In genomic region chr1:4868521-4868920, GRCh38 we compare ENCODE assay signal across 31 cellular contexts.
"Had no signal": no experiment of that assay in that cellular context is flagged by ENCODE, and none has a peak within 500 bp of the region (broad histone marks: within the 10 kb centered on the region; RNA-seq: fewer than 3 reads in every experiment).

No MANE protein-coding gene starts in this region.

- H3K9me3 ChIP-seq: adrenal gland, body of pancreas had no signal

- H3K27me3 ChIP-seq: adrenal gland, body of pancreas, brain microvascular endothelial cell, breast epithelium had no signal

- H3K36me3 ChIP-seq: adrenal gland, brain microvascular endothelial cell, breast epithelium had no signal

- H3K27ac ChIP-seq: adrenal gland, body of pancreas, brain microvascular endothelial cell, breast epithelium, VCaP had no signal

- H3K4me3 ChIP-seq: adrenal gland, body of pancreas, breast epithelium had no signal

- ATAC-seq: activated CD8-positive, alpha-beta T cell treated with anti-CD3 and anti-CD28 coated beads for 36 hours; activated naive CD4-positive, alpha-beta T cell treated with anti-CD3 and anti-CD28 coated beads, Interleukin-2, amount 50 U/mL, for 72 hours; activated T-cell treated with anti-CD3 and anti-CD28 coated beads, Interleukin-2, amount 50 U/mL, for 4 hours; activated T-cell treated with anti-CD3 and anti-CD28 coated beads, Interleukin-2, amount 50 U/mL, for 72 hours; activated T-helper 17 cell treated with anti-CD3 and anti-CD28 coated beads, Interleukin-2, amount 50 U/mL, for 72 hours; body of pancreas had no signal

- DNase-seq: activated B cell treated with CpG ODN at 0.5 μM for 24 hours; activated CD4-positive, alpha-beta memory T cell treated with anti-CD3 and anti-CD28 coated beads for 36 hours; activated CD4-positive, alpha-beta T cell treated with anti-CD3 and anti-CD28 coated beads for 4 hours; activated CD4-positive, alpha-beta T cell treated with anti-CD3 and anti-CD28 coated beads, Interleukin-2, amount 10 ng/mL, durations not matched to agents 24 days and 14 days; activated CD4-positive, alpha-beta T cell treated with anti-CD3 and anti-CD28 coated beads, Interleukin-2, amount 50 U/mL, for 1 hour; activated CD4-positive, alpha-beta T cell treated with anti-CD3 and anti-CD28 coated beads, Interleukin-2, amount 50 U/mL, for 4 hours; activated CD4-positive, CD25-positive, alpha-beta regulatory T cell treated with anti-CD3 and anti-CD28 coated beads, Interleukin-2, amount 50 U/mL, for 72 hours; activated CD8-positive, alpha-beta memory T cell treated with anti-CD3 and anti-CD28 coated beads, Interleukin-2, amount 50 U/mL, for 4 hours; activated CD8-positive, alpha-beta T cell treated with anti-CD3 and anti-CD28 coated beads for 36 hours; activated effector memory CD4-positive, alpha-beta T cell treated with anti-CD3 and anti-CD28 coated beads, Interleukin-2, amount 50 U/mL, for 16 hours; activated gamma-delta T cell treated with Interleukin-2 at 50 U/mL for 16 hours; activated naive CD4-positive, alpha-beta T cell; activated naive CD4-positive, alpha-beta T cell treated with anti-CD3 and anti-CD28 coated beads for 36 hours; activated naive CD4-positive, alpha-beta T cell treated with anti-CD3 and anti-CD28 coated beads, Interleukin-2, amount 50 U/mL, for 16 hours; activated naive CD8-positive, alpha-beta T cell treated with anti-CD3 and anti-CD28 coated beads for 36 hours; activated T-cell treated with anti-CD3 and anti-CD28 coated beads for 4 hours; activated T-cell treated with anti-CD3 and anti-CD28 coated beads, Interleukin-2, amount 50 U/mL, for 1 hour; activated T-cell treated with anti-CD3 and anti-CD28 coated beads, Interleukin-2, amount 50 U/mL, for 4 hours; activated T-cell treated with anti-CD3 and anti-CD28 coated beads, Interleukin-2, amount 50 U/mL, for 72 hours; adrenal gland; amniotic stem cell; aorta; body of pancreas; brain microvascular endothelial cell; central memory CD4-positive, alpha-beta T cell; T-helper 2 cell; T-helper 9 cell had no signal

- H3K4me1 ChIP-seq: adrenal gland, body of pancreas, breast epithelium had no signal
